2 cellular contexts compared by ENCODE assay signal in genomic region chr2:203533696-203534471, GRCh38.
TF ChIP-seq lines count a peak whose summit lies in the region.

No MANE protein-coding gene starts in this region.

TF ChIP-seq in A549, 52 proteins besides CTCF, POLR2A, EP300 and RAD21 (continued from another document):
- no peak for TF ChIP-seq REST (IDR thresholded peaks at IDR 0.05)
- no peak for TF ChIP-seq SREBF2 (IDR thresholded peaks at IDR 0.05)

TF ChIP-seq in SK-N-SH, 30 proteins besides CTCF, POLR2A, EP300 and RAD21 (continued from another document):
- no peak for TF ChIP-seq REST (IDR thresholded peaks at IDR 0.05; ENCODE audit: low read depth, low read length)
- TF ChIP-seq FOSL2 (IDR thresholded peaks at IDR 0.05; ENCODE audit: borderline replicate concordance, low read depth): no peak
